13 cellular contexts compared by ENCODE assay signal in the genomic region with DNA sequence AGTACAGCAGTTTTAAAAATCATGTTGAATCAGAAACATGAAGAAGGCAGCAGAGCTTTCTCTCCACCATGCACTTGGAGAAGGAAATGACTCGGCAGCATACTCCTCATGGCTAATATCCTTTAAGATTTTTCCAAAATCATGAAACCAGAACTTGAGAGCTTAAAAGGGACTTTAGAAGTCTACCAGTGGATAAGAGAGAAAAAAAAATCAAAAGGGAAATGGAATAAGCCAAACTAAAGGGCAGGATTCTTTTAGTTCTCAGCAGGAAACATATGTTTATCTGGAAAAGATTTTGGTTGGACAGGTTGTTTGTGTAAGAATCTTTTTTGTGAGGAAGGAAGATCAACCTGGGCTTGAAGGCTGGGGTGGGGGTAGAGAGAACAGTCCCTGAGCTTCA.
DNase-seq lines count a peak whose midpoint lies in the region; ATAC-seq and TF ChIP-seq lines count a peak whose summit lies in the region.
"Had no signal": no experiment of that assay in that cellular context is flagged by ENCODE, and none has a peak within 500 bp of the region (broad histone marks: within the 10 kb centered on the region; RNA-seq: fewer than 3 reads in every experiment).

No MANE protein-coding gene starts in this region.

- peaks cover 40% of the 10 kb centered on the region for H3K4me1 ChIP-seq in PC-9 (replicated peaks; ENCODE audit: insufficient read depth)

- 0 out of 2 replicates have a peak overlapping the region, but pooled peaks have one; percentile 43 for H2AFZ ChIP-seq in PC-9
- H2AFZ ChIP-seq: GM23248 had no signal

- ATAC-seq in activated T-cell treated with anti-CD3 and anti-CD28 coated beads, Interleukin-2, amount 50 U/mL, for 4 hours, result no peak
- no peak for ATAC-seq in stimulated activated effector memory CD8-positive, alpha-beta T cell treated with anti-CD3 and anti-CD28 coated beads, Interleukin-12 subunit alpha, Interleukin-12 subunit beta, amount 100 ng/mL, for 72 hours
- ATAC-seq in HG02623 (IDR thresholded peaks at IDR 0.05; ENCODE audit: unreplicated experiment) (no peak), GM18873 (IDR thresholded peaks at IDR 0.05; ENCODE audit: low FRiP score, unreplicated experiment) (no peak), GM18517 (IDR thresholded peaks at IDR 0.05; ENCODE audit: unreplicated experiment) (no peak)
- ATAC-seq: stimulated activated naive B cell treated with anti-CD40 and anti-IgM and Interleukin-4, amounts not matched to agents 10 μg/mL and 1 μg/mL and 100 μg/mL, for 72 hours had no signal

- peaks cover 14% of the 10 kb centered on the region for H3F3A ChIP-seq in PC-9 (ENCODE audit: insufficient read depth, low read depth)

- H3K36me3 Mint-ChIP-seq in activated T-cell treated with anti-CD3 and anti-CD28 coated beads, Interleukin-2, amount 50 U/mL, for 4 hours (ENCODE audit: insufficient read depth), result peaks cover 37% of the 10 kb centered on the region
- H3K36me3 Mint-ChIP-seq in endothelial cell (ENCODE audit: low read depth, unreplicated experiment), result peaks cover 4% of the 10 kb centered on the region
- H3K36me3 Mint-ChIP-seq in stimulated activated effector memory CD8-positive, alpha-beta T cell treated with anti-CD3 and anti-CD28 coated beads, Interleukin-12 subunit alpha, Interleukin-12 subunit beta, amount 100 ng/mL, for 72 hours, result peaks cover 36% of the 10 kb centered on the region
- H3K36me3 Mint-ChIP-seq: stimulated activated naive B cell treated with anti-CD40 and anti-IgM and Interleukin-4, amounts not matched to agents 10 μg/mL and 1 μg/mL and 100 μg/mL, for 72 hours had no signal

- BruUV-seq in PC-9 (replicated peaks; lab: Mats Ljungman, UMichigan), result no TSS peak

- peak overlapping the region; percentile 59 for H3K27ac ChIP-seq in PC-9
- H3K27ac ChIP-seq: GM23248 had no signal

- peak overlapping the region; percentile 37 for H3K4me3 Mint-ChIP-seq in activated T-cell treated with anti-CD3 and anti-CD28 coated beads, Interleukin-2, amount 50 U/mL, for 4 hours
- H3K4me3 Mint-ChIP-seq in endothelial cell (ENCODE audit: unreplicated experiment), result peak overlapping the region; percentile 62
- H3K4me3 Mint-ChIP-seq in stimulated activated effector memory CD8-positive, alpha-beta T cell treated with anti-CD3 and anti-CD28 coated beads, Interleukin-12 subunit alpha, Interleukin-12 subunit beta, amount 100 ng/mL, for 72 hours, result peak overlapping the region; percentile 41
- H3K4me3 Mint-ChIP-seq: stimulated activated naive B cell treated with anti-CD40 and anti-IgM and Interleukin-4, amounts not matched to agents 10 μg/mL and 1 μg/mL and 100 μg/mL, for 72 hours had no signal

- intact Hi-C loops in PC-9 (cut with micrococcal nuclease; ENCODE audit: unreplicated experiment), result no loop called here

- H3K27me3 Mint-ChIP-seq in activated T-cell treated with anti-CD3 and anti-CD28 coated beads, Interleukin-2, amount 50 U/mL, for 4 hours (ENCODE audit: low read depth), result no peaks in the 10 kb centered on the region
- H3K27me3 Mint-ChIP-seq in endothelial cell (ENCODE audit: unreplicated experiment), result peaks cover 9% of the 10 kb centered on the region

- TF ChIP-seq CTCF in PC-9 (conservative IDR thresholded peaks at IDR 0.05) (no peak), endothelial cell (IDR thresholded peaks at IDR 0.05; ENCODE audit: unreplicated experiment) (no peak)

- H3K9me3 Mint-ChIP-seq in activated T-cell treated with anti-CD3 and anti-CD28 coated beads, Interleukin-2, amount 50 U/mL, for 4 hours, result peaks cover 2% of the 10 kb centered on the region
- H3K9me3 Mint-ChIP-seq in endothelial cell (ENCODE audit: unreplicated experiment), result no peaks in the 10 kb centered on the region
- no peaks in the 10 kb centered on the region for H3K9me3 Mint-ChIP-seq in stimulated activated effector memory CD8-positive, alpha-beta T cell treated with anti-CD3 and anti-CD28 coated beads, Interleukin-12 subunit alpha, Interleukin-12 subunit beta, amount 100 ng/mL, for 72 hours
- H3K9me3 Mint-ChIP-seq: stimulated activated naive B cell treated with anti-CD40 and anti-IgM and Interleukin-4, amounts not matched to agents 10 μg/mL and 1 μg/mL and 100 μg/mL, for 72 hours had no signal

- H3K4me3 ChIP-seq in PC-9, result no peak overlapping the region
- H3K4me3 ChIP-seq: GM23248 had no signal

- no peaks in the 10 kb centered on the region for H4K20me1 ChIP-seq in PC-9 (ENCODE audit: insufficient read depth)

- CTCF ChIA-PET in PC-9 (lab: Charles Lee), result no interaction called here

- peaks cover 57% of the 10 kb centered on the region for H3K79me2 ChIP-seq in PC-9 (ENCODE audit: low read depth)

- H3K27me3 ChIP-seq in PC-9 (ENCODE audit: insufficient read depth, low read depth), result no peaks in the 10 kb centered on the region

- no peaks in the 10 kb centered on the region for H3K36me3 ChIP-seq in PC-9 (ENCODE audit: low read depth)

- H3K9me2 ChIP-seq in PC-9 (ENCODE audit: insufficient read depth), result no peaks in the 10 kb centered on the region

- peaks cover 91% of the 10 kb centered on the region for H3K4me1 Mint-ChIP-seq in activated T-cell treated with anti-CD3 and anti-CD28 coated beads, Interleukin-2, amount 50 U/mL, for 4 hours (ENCODE audit: low read depth)
- H3K4me1 Mint-ChIP-seq in endothelial cell (ENCODE audit: unreplicated experiment), result peaks cover 73% of the 10 kb centered on the region
- peaks cover 88% of the 10 kb centered on the region for H3K4me1 Mint-ChIP-seq in stimulated activated effector memory CD8-positive, alpha-beta T cell treated with anti-CD3 and anti-CD28 coated beads, Interleukin-12 subunit alpha, Interleukin-12 subunit beta, amount 100 ng/mL, for 72 hours
- H3K4me1 Mint-ChIP-seq: stimulated activated naive B cell treated with anti-CD40 and anti-IgM and Interleukin-4, amounts not matched to agents 10 μg/mL and 1 μg/mL and 100 μg/mL, for 72 hours had no signal

- POLR2A ChIA-PET in PC-9 (lab: Charles Lee; ENCODE audit: unreplicated experiment), result interaction anchor here (0.6 kb wide), 1 partner anchor 35 kb away, joined by 4 read pairs; no protein-coding TSS in a partner anchor

- H3K27ac Mint-ChIP-seq in endothelial cell (ENCODE audit: unreplicated experiment), result peak overlapping the region; percentile 95
- H3K27ac Mint-ChIP-seq in stimulated activated effector memory CD8-positive, alpha-beta T cell treated with anti-CD3 and anti-CD28 coated beads, Interleukin-12 subunit alpha, Interleukin-12 subunit beta, amount 100 ng/mL, for 72 hours, result peak overlapping the region; percentile 91
- H3K27ac Mint-ChIP-seq: stimulated activated naive B cell treated with anti-CD40 and anti-IgM and Interleukin-4, amounts not matched to agents 10 μg/mL and 1 μg/mL and 100 μg/mL, for 72 hours had no signal

- peak overlapping the region; percentile 12; the same call in 1 of the 2 replicates for H3K4me2 ChIP-seq in PC-9

- no peaks in the 10 kb centered on the region for H3K9me3 ChIP-seq in PC-9 (ENCODE audit: insufficient read depth, low read depth)

- DNase-seq in activated T-cell treated with anti-CD3 and anti-CD28 coated beads, Interleukin-2, amount 50 U/mL, for 4 hours, result no peak
- no peak for DNase-seq in activated T-cell treated with anti-CD3 and anti-CD28 coated beads for 4 hours
- no peak for DNase-seq in PC-9
- no peak for DNase-seq in endothelial cell (ENCODE audit: low spot score)
- no peak for DNase-seq in stimulated activated effector memory CD8-positive, alpha-beta T cell treated with anti-CD3 and anti-CD28 coated beads, Interleukin-12 subunit alpha, Interleukin-12 subunit beta, amount 100 ng/mL, for 72 hours (ENCODE audit: low spot score in 2 of 2)
- DNase-seq: GM23248; NCI-H1930; SHP77 treated with DMSO at 0.1 percent for 48 hours; stimulated activated CD4-positive, alpha-beta T cell treated with anti-CD3 and anti-CD28 coated beads, Interleukin-2, amount 100 ng/mL, for 48 hours; stimulated activated naive B cell treated with anti-CD40 and anti-IgM and Interleukin-4, amounts not matched to agents 10 μg/mL and 1 μg/mL and 100 μg/mL, for 72 hours had no signal
